In genomic region chr7:21670496-21670895, GRCh38 we compare ENCODE assay signal across 1 cellular context.
TF ChIP-seq lines count a peak whose summit lies in the region.

No MANE protein-coding gene starts in this region.

TF ChIP-seq in GM23338, 12 proteins besides CTCF, POLR2A, EP300 and RAD21 (continued from another document):
- TF ChIP-seq JUNB (IDR thresholded peaks at IDR 0.05; ENCODE audit: unreplicated experiment), result no peak
- TF ChIP-seq STAT1 (IDR thresholded peaks at IDR 0.05; ENCODE audit: unreplicated experiment), result no peak
- TF ChIP-seq, protein P1, sequence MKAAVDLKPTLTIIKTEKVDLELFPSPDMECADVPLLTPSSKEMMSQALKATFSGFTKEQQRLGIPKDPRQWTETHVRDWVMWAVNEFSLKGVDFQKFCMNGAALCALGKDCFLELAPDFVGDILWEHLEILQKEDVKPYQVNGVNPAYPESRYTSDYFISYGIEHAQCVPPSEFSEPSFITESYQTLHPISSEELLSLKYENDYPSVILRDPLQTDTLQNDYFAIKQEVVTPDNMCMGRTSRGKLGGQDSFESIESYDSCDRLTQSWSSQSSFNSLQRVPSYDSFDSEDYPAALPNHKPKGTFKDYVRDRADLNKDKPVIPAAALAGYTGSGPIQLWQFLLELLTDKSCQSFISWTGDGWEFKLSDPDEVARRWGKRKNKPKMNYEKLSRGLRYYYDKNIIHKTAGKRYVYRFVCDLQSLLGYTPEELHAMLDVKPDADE (IDR thresholded peaks at IDR 0.05), result no peak
- no peak for TF ChIP-seq EZH2phosphoT487 (IDR thresholded peaks at IDR 0.05; ENCODE audit: unreplicated experiment)
- no peak for TF ChIP-seq CREB1 (CRISPR knock-in tag; IDR thresholded peaks at IDR 0.05; ENCODE audit: low read depth)
- no peak for TF ChIP-seq ZNF331 (CRISPR knock-in tag; IDR thresholded peaks at IDR 0.05; ENCODE audit: low read depth)
